ENCODE assay signal across 2 cellular contexts in the genomic region with DNA sequence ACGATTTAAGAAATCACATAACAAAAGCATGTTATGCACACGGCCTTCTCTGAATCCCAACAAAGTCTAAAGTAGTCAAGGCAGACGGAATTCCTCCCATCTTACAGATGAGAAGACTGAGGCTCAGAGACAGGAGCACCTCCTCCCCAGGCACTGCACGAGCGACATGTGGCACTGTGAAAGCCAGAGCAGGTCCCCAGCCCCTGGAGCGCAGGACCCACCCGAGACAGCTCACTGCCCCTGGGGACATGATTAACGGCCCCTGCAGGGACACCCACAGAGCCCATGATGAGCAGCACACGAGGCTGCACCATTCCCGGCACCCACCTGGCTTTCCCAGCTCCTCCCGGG.
TF ChIP-seq lines count a peak whose summit lies in the region.

No MANE protein-coding gene starts in this region.

TF ChIP-seq in GM23338, 12 proteins besides CTCF, POLR2A, EP300 and RAD21 (continues in another document):
- TF ChIP-seq EZH2 (IDR thresholded peaks at IDR 0.05; ENCODE audit: low read depth, unreplicated experiment) (no peak), ZNF114 (CRISPR knock-in tag; IDR thresholded peaks at IDR 0.05) (no peak), ZNF331 (CRISPR knock-in tag; IDR thresholded peaks at IDR 0.05; ENCODE audit: low read depth) (no peak), NANOG (IDR thresholded peaks at IDR 0.05; ENCODE audit: borderline replicate concordance) (no peak), STAT1 (IDR thresholded peaks at IDR 0.05; ENCODE audit: unreplicated experiment) (no peak), EZH2phosphoT487 (IDR thresholded peaks at IDR 0.05; ENCODE audit: unreplicated experiment) (no peak), POLR2AphosphoS5 (IDR thresholded peaks at IDR 0.05; ENCODE audit: low read depth) (no peak), CREB1 (CRISPR knock-in tag; IDR thresholded peaks at IDR 0.05; ENCODE audit: low read depth) (no peak), JUNB (IDR thresholded peaks at IDR 0.05; ENCODE audit: unreplicated experiment) (no peak)
- TF ChIP-seq, protein P1, sequence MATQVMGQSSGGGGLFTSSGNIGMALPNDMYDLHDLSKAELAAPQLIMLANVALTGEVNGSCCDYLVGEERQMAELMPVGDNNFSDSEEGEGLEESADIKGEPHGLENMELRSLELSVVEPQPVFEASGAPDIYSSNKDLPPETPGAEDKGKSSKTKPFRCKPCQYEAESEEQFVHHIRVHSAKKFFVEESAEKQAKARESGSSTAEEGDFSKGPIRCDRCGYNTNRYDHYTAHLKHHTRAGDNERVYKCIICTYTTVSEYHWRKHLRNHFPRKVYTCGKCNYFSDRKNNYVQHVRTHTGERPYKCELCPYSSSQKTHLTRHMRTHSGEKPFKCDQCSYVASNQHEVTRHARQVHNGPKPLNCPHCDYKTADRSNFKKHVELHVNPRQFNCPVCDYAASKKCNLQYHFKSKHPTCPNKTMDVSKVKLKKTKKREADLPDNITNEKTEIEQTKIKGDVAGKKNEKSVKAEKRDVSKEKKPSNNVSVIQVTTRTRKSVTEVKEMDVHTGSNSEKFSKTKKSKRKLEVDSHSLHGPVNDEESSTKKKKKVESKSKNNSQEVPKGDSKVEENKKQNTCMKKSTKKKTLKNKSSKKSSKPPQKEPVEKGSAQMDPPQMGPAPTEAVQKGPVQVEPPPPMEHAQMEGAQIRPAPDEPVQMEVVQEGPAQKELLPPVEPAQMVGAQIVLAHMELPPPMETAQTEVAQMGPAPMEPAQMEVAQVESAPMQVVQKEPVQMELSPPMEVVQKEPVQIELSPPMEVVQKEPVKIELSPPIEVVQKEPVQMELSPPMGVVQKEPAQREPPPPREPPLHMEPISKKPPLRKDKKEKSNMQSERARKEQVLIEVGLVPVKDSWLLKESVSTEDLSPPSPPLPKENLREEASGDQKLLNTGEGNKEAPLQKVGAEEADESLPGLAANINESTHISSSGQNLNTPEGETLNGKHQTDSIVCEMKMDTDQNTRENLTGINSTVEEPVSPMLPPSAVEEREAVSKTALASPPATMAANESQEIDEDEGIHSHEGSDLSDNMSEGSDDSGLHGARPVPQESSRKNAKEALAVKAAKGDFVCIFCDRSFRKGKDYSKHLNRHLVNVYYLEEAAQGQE (IDR thresholded peaks at IDR 0.05; ENCODE audit: unreplicated experiment): no peak
- TF ChIP-seq, protein P2, sequence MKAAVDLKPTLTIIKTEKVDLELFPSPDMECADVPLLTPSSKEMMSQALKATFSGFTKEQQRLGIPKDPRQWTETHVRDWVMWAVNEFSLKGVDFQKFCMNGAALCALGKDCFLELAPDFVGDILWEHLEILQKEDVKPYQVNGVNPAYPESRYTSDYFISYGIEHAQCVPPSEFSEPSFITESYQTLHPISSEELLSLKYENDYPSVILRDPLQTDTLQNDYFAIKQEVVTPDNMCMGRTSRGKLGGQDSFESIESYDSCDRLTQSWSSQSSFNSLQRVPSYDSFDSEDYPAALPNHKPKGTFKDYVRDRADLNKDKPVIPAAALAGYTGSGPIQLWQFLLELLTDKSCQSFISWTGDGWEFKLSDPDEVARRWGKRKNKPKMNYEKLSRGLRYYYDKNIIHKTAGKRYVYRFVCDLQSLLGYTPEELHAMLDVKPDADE (IDR thresholded peaks at IDR 0.05): no peak

TF ChIP-seq in H1, 55 proteins besides CTCF, POLR2A, EP300 and RAD21:
- TF ChIP-seq HDAC2 (IDR thresholded peaks at IDR 0.05; ENCODE audit: borderline replicate concordance in 1 of 2, low read depth in 2 of 2, low read length in 2 of 2) (no peak), KDM1A (IDR thresholded peaks at IDR 0.05; ENCODE audit: borderline replicate concordance, low read length) (0 out of 2 replicates have a peak, but pooled peaks have one; percentile 34)
